ENCODE assay signal across 18 cellular contexts in the genomic region with DNA sequence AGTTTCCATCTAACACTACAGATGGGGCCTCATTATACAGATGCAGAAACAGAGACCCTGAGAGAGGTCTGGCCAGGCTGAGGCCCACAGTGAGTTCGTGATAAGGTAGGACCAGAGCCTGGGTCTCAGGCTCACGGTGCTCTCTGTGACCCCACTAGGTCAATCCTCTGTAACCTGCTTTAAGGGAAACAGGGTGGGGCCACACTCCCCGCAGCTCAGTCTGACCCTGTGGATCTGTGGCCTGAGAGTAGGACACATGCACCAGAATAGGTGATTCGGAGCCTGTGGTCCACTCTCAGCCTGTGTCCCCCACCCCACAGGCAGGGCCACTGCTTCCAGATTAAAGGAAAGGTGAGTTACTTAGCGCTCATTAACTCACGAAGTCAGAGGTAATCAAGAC.
"Had no signal": no experiment of that assay in that cellular context is flagged by ENCODE, and none has a peak within 500 bp of the region (broad histone marks: within the 10 kb centered on the region; RNA-seq: fewer than 3 reads in every experiment).

No MANE protein-coding gene starts in this region.

- H3K4me3 ChIP-seq: esophagus squamous epithelium, gastroesophageal sphincter, lung, right atrium auricular region, tibial artery had no signal

- H3K4me3 Mint-ChIP-seq: central memory CD8-positive, alpha-beta T cell; naive B cell; nephron; stimulated activated effector memory CD8-positive, alpha-beta T cell treated with anti-CD3 and anti-CD28 coated beads, Interleukin-12 subunit alpha, Interleukin-12 subunit beta, amount 100 ng/mL, for 72 hours had no signal

- H3K4me1 Mint-ChIP-seq: central memory CD8-positive, alpha-beta T cell; naive B cell; stimulated activated effector memory CD8-positive, alpha-beta T cell treated with anti-CD3 and anti-CD28 coated beads, Interleukin-12 subunit alpha, Interleukin-12 subunit beta, amount 100 ng/mL, for 72 hours had no signal

- H3K4me1 ChIP-seq: right atrium auricular region, tibial artery had no signal

- H3K9me3 Mint-ChIP-seq: central memory CD8-positive, alpha-beta T cell; naive B cell; stimulated activated effector memory CD8-positive, alpha-beta T cell treated with anti-CD3 and anti-CD28 coated beads, Interleukin-12 subunit alpha, Interleukin-12 subunit beta, amount 100 ng/mL, for 72 hours had no signal

- H3K27me3 ChIP-seq: gastroesophageal sphincter, right atrium auricular region had no signal

- H3K9me3 ChIP-seq: esophagus squamous epithelium, gastroesophageal sphincter, right atrium auricular region had no signal

- H3K27ac Mint-ChIP-seq: naive B cell; nephron; stimulated activated effector memory CD8-positive, alpha-beta T cell treated with anti-CD3 and anti-CD28 coated beads, Interleukin-12 subunit alpha, Interleukin-12 subunit beta, amount 100 ng/mL, for 72 hours had no signal

- ATAC-seq: gastroesophageal sphincter; stimulated activated effector memory CD8-positive, alpha-beta T cell treated with anti-CD3 and anti-CD28 coated beads, Interleukin-12 subunit alpha, Interleukin-12 subunit beta, amount 100 ng/mL, for 72 hours; stimulated activated naive CD8-positive, alpha-beta T cell treated with anti-CD3 and anti-CD28 coated beads, Interleukin-15, Interleukin-2, amounts not matched to agents 100 U/mL and 50 U/mL, for 24 hours had no signal

- H3K36me3 ChIP-seq: esophagus squamous epithelium, gastroesophageal sphincter, right atrium auricular region, tibial artery had no signal

- DNase-seq: effector memory CD4-positive, alpha-beta T cell; esophagus squamous epithelium; foreskin fibroblast; glutamatergic neuron; mesenchymal stem cell; naive B cell; posterior cingulate gyrus; small intestine; stimulated activated CD4-positive, alpha-beta T cell treated with anti-CD3 and anti-CD28 coated beads, Interleukin-4, amount 100 ng/mL, for 1 hour; stimulated activated CD8-positive, alpha-beta memory T cell treated with anti-CD3 and anti-CD28 coated beads, Interleukin-4, amount 100 ng/mL, for 48 hours; stimulated activated naive CD8-positive, alpha-beta T cell treated with anti-CD3 and anti-CD28 coated beads, Interleukin-15, Interleukin-2, amounts not matched to agents 100 U/mL and 50 U/mL, for 24 hours had no signal

- H3K36me3 Mint-ChIP-seq: naive B cell; stimulated activated effector memory CD8-positive, alpha-beta T cell treated with anti-CD3 and anti-CD28 coated beads, Interleukin-12 subunit alpha, Interleukin-12 subunit beta, amount 100 ng/mL, for 72 hours had no signal

- H3K27ac ChIP-seq: esophagus squamous epithelium, gastroesophageal sphincter, right atrium auricular region, tibial artery had no signal
